ENCODE assay signal across 8 cellular contexts in the genomic region with DNA sequence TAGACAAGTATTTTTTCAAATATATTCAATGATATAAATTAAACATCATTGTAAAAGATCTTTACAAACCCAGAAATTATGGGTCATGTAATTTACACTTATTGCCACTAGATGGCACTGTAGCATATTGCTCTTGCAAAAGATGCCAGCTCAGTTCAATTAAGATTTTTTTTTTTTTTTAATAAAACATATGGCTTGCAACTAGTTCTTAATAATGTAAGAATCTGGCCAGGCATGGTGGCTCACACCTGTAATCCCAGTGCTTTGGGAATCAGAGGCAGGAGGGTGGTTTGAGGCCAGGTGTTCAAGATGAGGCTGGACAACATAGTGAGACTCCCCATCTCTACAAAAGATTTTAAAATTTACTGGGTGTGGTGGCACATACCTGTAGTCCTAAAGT. TPM values are rescaled to one million over a fixed set of nuclear protein-coding genes. Genes with fewer than 3 reads are reported as not detected.
DNase-seq lines count a peak whose midpoint lies in the region; ATAC-seq and TF ChIP-seq lines count a peak whose summit lies in the region.

No MANE protein-coding gene starts in this region.

- H3K4me1 ChIP-seq in mucosa of descending colon (ENCODE audit: low read depth), result no peaks in the 10 kb centered on the region

- H3K27ac Mint-ChIP-seq in natural killer cell, result no peak overlapping the region
- no peak overlapping the region for H3K27ac Mint-ChIP-seq in natural killer cell treated with Interleukin-12 subunit alpha and Interleukin-12 subunit beta and Interleukin-15 and Interleukin-18, amount 100 ng/mL, for 72 hours

- no peaks in the 10 kb centered on the region for H3K36me3 ChIP-seq in mucosa of descending colon (ENCODE audit: low read depth)

- no peaks in the 10 kb centered on the region for H3K9me3 ChIP-seq in mucosa of descending colon

- H3K27me3 Mint-ChIP-seq in natural killer cell (ENCODE audit: low read depth in 2 of 2), result peaks cover 8 to 18% of the 10 kb centered on the region in 2 donors
- peaks cover 16 to 31% of the 10 kb centered on the region in 2 donors for H3K27me3 Mint-ChIP-seq in natural killer cell treated with Interleukin-12 subunit alpha and Interleukin-12 subunit beta and Interleukin-15 and Interleukin-18, amount 100 ng/mL, for 72 hours

- H3K4me3 Mint-ChIP-seq in natural killer cell, result no peak overlapping the region
- no peak overlapping the region for H3K4me3 Mint-ChIP-seq in natural killer cell treated with Interleukin-12 subunit alpha and Interleukin-12 subunit beta and Interleukin-15 and Interleukin-18, amount 100 ng/mL, for 72 hours

- ATAC-seq in natural killer cell (peak; percentile 38 to 69 (median 63)), mucosa of descending colon (peak; percentile 54), HG02763 (IDR thresholded peaks at IDR 0.05; ENCODE audit: unreplicated experiment) (no peak), GM21423 (IDR thresholded peaks at IDR 0.05; ENCODE audit: unreplicated experiment) (no peak)
- no peak for ATAC-seq in natural killer cell treated with Interleukin-12 subunit alpha and Interleukin-12 subunit beta and Interleukin-15 and Interleukin-18, amount 100 ng/mL, for 72 hours

- DNase-seq in natural killer cell (no peak), NCI-H2227 (lab: John Stamatoyannopoulos, UW; ENCODE audit: unreplicated experiment) (peak; percentile 55), cerebellar cortex (ENCODE audit: low spot score) (peak; percentile 46), mucosa of descending colon (no peak), iPS-NIHi7 (ENCODE audit: extremely low spot score) (no peak)
- no peak for DNase-seq in natural killer cell treated with Interleukin-12 subunit alpha and Interleukin-12 subunit beta and Interleukin-15 and Interleukin-18, amount 100 ng/mL, for 72 hours (ENCODE audit: low spot score)

- H3K4me3 ChIP-seq in mucosa of descending colon, result no peak overlapping the region

- TF ChIP-seq CTCF in natural killer cell (IDR thresholded peaks at IDR 0.05) (peak; percentile 89), mucosa of descending colon (IDR thresholded peaks at IDR 0.05) (peak; percentile 38)

- H3K4me1 Mint-ChIP-seq in natural killer cell, result no peaks in the 10 kb centered on the region
- H3K4me1 Mint-ChIP-seq in natural killer cell treated with Interleukin-12 subunit alpha and Interleukin-12 subunit beta and Interleukin-15 and Interleukin-18, amount 100 ng/mL, for 72 hours (ENCODE audit: low read depth in 2 of 2), result peaks cover 0 to 11% of the 10 kb centered on the region in 2 donors

- intact Hi-C loops in natural killer cell (cut with micrococcal nuclease) (loop anchor here (1.0 kb wide), 2 partner anchors 194 to 439 kb away; no protein-coding TSS in a partner anchor), mucosa of descending colon (cut with DNase I, micrococcal nuclease) (loop anchor here (5.0 to 10.0 kb wide), 2 partner anchors 194 to 441 kb away; no protein-coding TSS in a partner anchor)

- H3K36me3 Mint-ChIP-seq in natural killer cell, result no peaks in the 10 kb centered on the region
- H3K36me3 Mint-ChIP-seq in natural killer cell treated with Interleukin-12 subunit alpha and Interleukin-12 subunit beta and Interleukin-15 and Interleukin-18, amount 100 ng/mL, for 72 hours, result no peaks in the 10 kb centered on the region

- H3K9me3 Mint-ChIP-seq in natural killer cell, result no peaks in the 10 kb centered on the region
- H3K9me3 Mint-ChIP-seq in natural killer cell treated with Interleukin-12 subunit alpha and Interleukin-12 subunit beta and Interleukin-15 and Interleukin-18, amount 100 ng/mL, for 72 hours, result no peaks in the 10 kb centered on the region

RNA-seq across cellular contexts. Expression of gene DESI2, which starts 49.4 kb away (rescaled TPM):
- total RNA-seq in natural killer cell (10 to 100 TPM; 24.1 to 30.5 (median 25.4) TPM), mucosa of descending colon (10 to 100 TPM; 26.9 to 30.6 (median 29.7) TPM)
- total RNA-seq in natural killer cell treated with Interleukin-12 subunit alpha and Interleukin-12 subunit beta and Interleukin-15 and Interleukin-18, amount 100 ng/mL, for 72 hours, result 10 to 100 TPM; 26.9 to 31.7 TPM

Comparison
In these comparisons a context has a peak if more than half of its experiments do, and no peak if none do; other contexts are left out.
1. ATAC-seq: peak in natural killer cell (3 of 3) and mucosa of descending colon (single experiment); none in natural killer cell treated with Interleukin-12 subunit alpha and Interleukin-12 subunit beta and Interleukin-15 and Interleukin-18, amount 100 ng/mL, for 72 hours (0 of 2), HG02763 (single experiment) and GM21423 (single experiment).
2. DNase-seq: peak in NCI-H2227 (single experiment) and cerebellar cortex (single experiment); none in natural killer cell (single experiment), natural killer cell treated with Interleukin-12 subunit alpha and Interleukin-12 subunit beta and Interleukin-15 and Interleukin-18, amount 100 ng/mL, for 72 hours (single experiment), mucosa of descending colon (0 of 3) and iPS-NIHi7 (single experiment).